Comparison of ENCODE assay signal across 13 cellular contexts in the genomic region with DNA sequence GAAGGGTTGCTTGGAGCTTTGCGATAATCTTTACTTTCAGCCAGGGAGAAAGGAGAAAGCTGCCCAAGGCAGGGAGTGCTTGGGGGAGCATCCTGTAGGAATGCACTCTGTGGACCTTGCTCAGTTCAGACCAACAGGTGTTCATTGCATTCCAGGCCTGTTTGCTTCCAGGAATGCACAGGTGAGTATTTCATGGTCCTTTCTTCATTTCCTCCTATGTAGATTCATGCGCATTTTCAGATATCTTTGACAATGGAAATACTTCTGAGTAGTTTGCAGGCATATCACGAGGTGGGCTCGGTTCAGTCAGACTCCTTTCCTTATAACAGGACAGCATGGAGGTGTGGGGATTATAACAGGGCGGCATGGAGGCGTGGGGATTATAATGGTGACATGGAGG.
DNase-seq lines count a peak whose midpoint lies in the region; TF ChIP-seq lines count a peak whose summit lies in the region.
"Had no signal": no experiment of that assay in that cellular context is flagged by ENCODE, and none has a peak within 500 bp of the region (broad histone marks: within the 10 kb centered on the region; RNA-seq: fewer than 3 reads in every experiment).

No MANE protein-coding gene starts in this region.

- no peak overlapping the region for H2BK12ac ChIP-seq in H9 (ENCODE audit: insufficient read length, low read depth, low read length)

- no peak overlapping the region for H3K4ac ChIP-seq in H9 (ENCODE audit: low read depth, low read length)

- H3K9me3 Mint-ChIP-seq in H9 (peaks cover 3 to 12% of the 10 kb centered on the region in 2 experiments; a peak in 4 of 5 replicates), endodermal cell (peaks cover 8% of the 10 kb centered on the region)
- H3K9me3 Mint-ChIP-seq in activated CD4-positive, alpha-beta T cell treated with anti-CD3 and anti-CD28 coated beads, Interleukin-2, amount 10 ng/mL, durations not matched to agents 24 days and 14 days, result no peaks in the 10 kb centered on the region
- H3K9me3 Mint-ChIP-seq: CD8-positive, alpha-beta memory T cell had no signal

- H3K79me2 ChIP-seq in H9 (ENCODE audit: insufficient read depth, low read length), result no peaks in the 10 kb centered on the region
- no peaks in the 10 kb centered on the region for H3K79me2 ChIP-seq in osteoblast (ENCODE audit: insufficient read depth, low read length)

- H3K27me3 ChIP-seq in H9 (ENCODE audit: insufficient read depth, low read length), result no peaks in the 10 kb centered on the region
- no peaks in the 10 kb centered on the region for H3K27me3 ChIP-seq in endodermal cell (ENCODE audit: control insufficient read depth, insufficient read depth, low read length, poor library complexity, severe bottlenecking)
- H3K27me3 ChIP-seq in iPS DF 6.9 (ENCODE audit: control insufficient read depth, insufficient read depth, low read length), result no peaks in the 10 kb centered on the region
- H3K27me3 ChIP-seq in osteoblast (ENCODE audit: insufficient read depth, low read length), result no peaks in the 10 kb centered on the region
- H3K27me3 ChIP-seq in A673 (replicated peaks; ENCODE audit: insufficient read depth, low read depth, low read length, poor library complexity), result no peaks in the 10 kb centered on the region
- H3K27me3 ChIP-seq: BLaER1 had no signal

- DNase-seq in H9 (peak; percentile 61), endodermal cell (no peak), iPS DF 6.9 (ENCODE audit: low read depth, low spot score) (peak; percentile 35), osteoblast (ENCODE audit: insufficient read length, low spot score, missing footprints) (no peak), A673 (ENCODE audit: low spot score) (no peak), A172 (ENCODE audit: low spot score) (no peak)
- no peak for DNase-seq in activated CD4-positive, alpha-beta T cell treated with anti-CD3 and anti-CD28 coated beads, Interleukin-2, amount 10 ng/mL, durations not matched to agents 24 days and 14 days
- DNase-seq: AML-193; CD8-positive, alpha-beta memory T cell; DMS53; GF-D8 had no signal

- CTCF ChIA-PET in A673 (lab: Charles Lee), result no interaction called here

- H3K4me3 Mint-ChIP-seq in H9 (no peak overlapping the region), endodermal cell (no peak overlapping the region)
- no peak overlapping the region for H3K4me3 Mint-ChIP-seq in activated CD4-positive, alpha-beta T cell treated with anti-CD3 and anti-CD28 coated beads, Interleukin-2, amount 10 ng/mL, durations not matched to agents 24 days and 14 days
- H3K4me3 Mint-ChIP-seq: CD8-positive, alpha-beta memory T cell had no signal

- intact Hi-C loops in activated CD4-positive, alpha-beta T cell treated with anti-CD3 and anti-CD28 coated beads, Interleukin-2, amount 10 ng/mL, durations not matched to agents 24 days and 14 days (cut with micrococcal nuclease), result no loop called here
- intact Hi-C loops in A673 (cut with micrococcal nuclease; ENCODE audit: unreplicated experiment), result no loop called here

- H3K9ac ChIP-seq in H9 (ENCODE audit: extremely low read depth, insufficient read length, low read length) (no peak overlapping the region), endodermal cell (ENCODE audit: extremely low read depth, low read length, poor library complexity, severe bottlenecking) (no peak overlapping the region)
- H3K9ac ChIP-seq: BLaER1, KMS-11 had no signal

- H4K8ac ChIP-seq in H9 (replicated peaks; ENCODE audit: insufficient read length, low read depth, low read length), result no peak overlapping the region

- no peaks in the 10 kb centered on the region for H3K79me1 ChIP-seq in H9 (ENCODE audit: insufficient read depth, low read depth, low read length, poor library complexity, severe bottlenecking)

- no peak overlapping the region for H2BK20ac ChIP-seq in H9 (ENCODE audit: low read depth, low read length, poor library complexity, severe bottlenecking)

- POLR2A ChIA-PET in A673 (lab: Charles Lee; ENCODE audit: low non-redundant PET), result no interaction called here

- no peak overlapping the region for H3K4me2 ChIP-seq in H9 (ENCODE audit: insufficient read depth, insufficient read length, low read length)
- no peak overlapping the region for H3K4me2 ChIP-seq in osteoblast (ENCODE audit: insufficient read depth, low read length)
- H3K4me2 ChIP-seq: BLaER1, KMS-11 had no signal

- no peaks in the 10 kb centered on the region for H3K23me2 ChIP-seq in H9 (ENCODE audit: insufficient read length, low read depth, low read length, poor library complexity, severe bottlenecking)

- H3K4me1 ChIP-seq in H9 (ENCODE audit: insufficient read depth, low read length) (peaks cover 15% of the 10 kb centered on the region), endodermal cell (ENCODE audit: control insufficient read depth, insufficient read depth, low read length) (no peaks in the 10 kb centered on the region), iPS DF 6.9 (ENCODE audit: control insufficient read depth, insufficient read depth, low read length) (peaks cover 5% of the 10 kb centered on the region; the same call in 1 of the 2 replicates), osteoblast (ENCODE audit: insufficient read depth, low read length) (no peaks in the 10 kb centered on the region), A673 (ENCODE audit: insufficient read depth, low read length, poor library complexity, severe bottlenecking) (no peaks in the 10 kb centered on the region)

- peaks cover 3 to 7% (median 7%) of the 10 kb centered on the region in 3 experiments; a peak in 4 of 7 replicates for H3K36me3 Mint-ChIP-seq in H9 (ENCODE audit: insufficient read depth in 1 of 3, low read depth in 3 of 3)
- H3K36me3 Mint-ChIP-seq in endodermal cell (ENCODE audit: low read depth), result no peaks in the 10 kb centered on the region
- no peaks in the 10 kb centered on the region for H3K36me3 Mint-ChIP-seq in activated CD4-positive, alpha-beta T cell treated with anti-CD3 and anti-CD28 coated beads, Interleukin-2, amount 10 ng/mL, durations not matched to agents 24 days and 14 days (ENCODE audit: low read depth)
- H3K36me3 Mint-ChIP-seq: CD8-positive, alpha-beta memory T cell had no signal

- no peak overlapping the region for H3K14ac ChIP-seq in H9 (ENCODE audit: insufficient read depth, low read length)

- H3K4me1 Mint-ChIP-seq in H9 (peaks cover 31 to 47% of the 10 kb centered on the region in 2 experiments), endodermal cell (peaks cover 15% of the 10 kb centered on the region)
- H3K4me1 Mint-ChIP-seq in activated CD4-positive, alpha-beta T cell treated with anti-CD3 and anti-CD28 coated beads, Interleukin-2, amount 10 ng/mL, durations not matched to agents 24 days and 14 days, result no peaks in the 10 kb centered on the region
- H3K4me1 Mint-ChIP-seq: CD8-positive, alpha-beta memory T cell had no signal

- WGBS in H9 (ENCODE audit: extremely low coverage, insufficient read length, low lambda C conversion rate), result no CpG with 5 or more reads among the region's 6 CpGs
- WGBS in endodermal cell (ENCODE audit: insufficient coverage in 1 of 2, insufficient read length in 1 of 2), 2 experiments, result 89 to 90% methylated on average over 2 to 6 of the region's 6 CpGs
- WGBS in iPS DF 6.9 (ENCODE audit: insufficient coverage, insufficient read length), result 100% methylated on average over 1 of the region's 6 CpGs

- H2AFZ ChIP-seq in H9 (ENCODE audit: low read length) (no peak overlapping the region), osteoblast (ENCODE audit: low read length) (no peak overlapping the region)

- BruUV-seq in A673 (replicated peaks; lab: Mats Ljungman, UMichigan), result no TSS peak

- no peak overlapping the region for H3T11ph ChIP-seq in H9 (ENCODE audit: low read length)

- peak overlapping the region; percentile 66 for H2BK5ac ChIP-seq in H9 (ENCODE audit: insufficient read length, low read length)

- peaks cover 4% of the 10 kb centered on the region for H3K27me3 Mint-ChIP-seq in H9 (ENCODE audit: low read depth)
- peaks cover 7% of the 10 kb centered on the region for H3K27me3 Mint-ChIP-seq in endodermal cell (ENCODE audit: insufficient read depth)
- no peaks in the 10 kb centered on the region for H3K27me3 Mint-ChIP-seq in activated CD4-positive, alpha-beta T cell treated with anti-CD3 and anti-CD28 coated beads, Interleukin-2, amount 10 ng/mL, durations not matched to agents 24 days and 14 days

- H3K4me3 ChIP-seq in endodermal cell (ENCODE audit: low read length) (no peak overlapping the region), iPS DF 6.9 (ENCODE audit: low read length) (no peak overlapping the region), osteoblast (ENCODE audit: insufficient read depth, low read length) (no peak overlapping the region), A673 (ENCODE audit: low read depth, low read length, poor library complexity, severe bottlenecking) (no peak overlapping the region)
- H3K4me3 ChIP-seq: BLaER1 had no signal

- no peak overlapping the region for H2AK5ac ChIP-seq in H9 (ENCODE audit: insufficient read length, low read length)

- no peak overlapping the region for H3K23ac ChIP-seq in H9 (ENCODE audit: insufficient read length, low read depth, low read length)

- H2BK120ac ChIP-seq in H9 (ENCODE audit: low read depth, low read length, poor library complexity, severe bottlenecking), result no peak overlapping the region

- no peaks in the 10 kb centered on the region for H3K36me3 ChIP-seq in endodermal cell (ENCODE audit: control insufficient read depth, insufficient read depth, low read length)
- no peaks in the 10 kb centered on the region for H3K36me3 ChIP-seq in iPS DF 6.9 (ENCODE audit: control insufficient read depth, insufficient read depth, low read length)
- H3K36me3 ChIP-seq in osteoblast (ENCODE audit: insufficient read depth, low read length), result no peaks in the 10 kb centered on the region
- H3K36me3 ChIP-seq in A673 (ENCODE audit: insufficient read depth, low read length, poor library complexity, severe bottlenecking), result no peaks in the 10 kb centered on the region
- H3K36me3 ChIP-seq: BLaER1 had no signal

- H3K9me3 ChIP-seq in H9 (ENCODE audit: control insufficient read depth, low read depth, low read length) (no peaks in the 10 kb centered on the region), endodermal cell (ENCODE audit: control insufficient read depth, low read length) (no peaks in the 10 kb centered on the region), iPS DF 6.9 (ENCODE audit: control insufficient read depth, insufficient read depth, low read length) (no peaks in the 10 kb centered on the region), osteoblast (ENCODE audit: low read depth, low read length) (peaks cover 4% of the 10 kb centered on the region), A673 (ENCODE audit: low read depth, low read length, poor library complexity, severe bottlenecking) (no peaks in the 10 kb centered on the region)

- H3K27ac ChIP-seq in H9 (ENCODE audit: insufficient read length, low read depth, low read length), result peak overlapping the region; percentile 90
- no peak overlapping the region for H3K27ac ChIP-seq in endodermal cell (ENCODE audit: low read depth, low read length)
- H3K27ac ChIP-seq in iPS DF 6.9 (ENCODE audit: low read length), result no peak overlapping the region
- no peak overlapping the region for H3K27ac ChIP-seq in osteoblast (ENCODE audit: low read depth, low read length)
- no peak overlapping the region for H3K27ac ChIP-seq in A673 (ENCODE audit: low read depth, low read length, poor library complexity, severe bottlenecking)
- H3K27ac ChIP-seq: BLaER1, KMS-11 had no signal

- H3K27ac Mint-ChIP-seq in H9, result peak overlapping the region in 1 of 3 experiments; percentile 58; a peak in 5 of 7 replicates
- H3K27ac Mint-ChIP-seq in endodermal cell, result peak overlapping the region; percentile 7
- no peak overlapping the region for H3K27ac Mint-ChIP-seq in activated CD4-positive, alpha-beta T cell treated with anti-CD3 and anti-CD28 coated beads, Interleukin-2, amount 10 ng/mL, durations not matched to agents 24 days and 14 days

- no peak overlapping the region for H4K5ac ChIP-seq in H9 (ENCODE audit: insufficient read length, low read depth, low read length)

- peak overlapping the region; percentile 45 for H3K18ac ChIP-seq in H9 (ENCODE audit: insufficient read length, low read depth, low read length)

- TF ChIP-seq CTCF in H9 (conservative IDR thresholded peaks at IDR 0.05), result no peak
- no peak for TF ChIP-seq CTCF in endodermal cell (conservative IDR thresholded peaks at IDR 0.05)
- TF ChIP-seq CTCF in osteoblast (IDR thresholded peaks at IDR 0.05; ENCODE audit: extremely low read depth, low read depth, low read length), result no peak
- no peak for TF ChIP-seq CTCF in A673 (conservative IDR thresholded peaks at IDR 0.05; ENCODE audit: low read depth, low read length)

- H4K20me1 ChIP-seq in H9 (ENCODE audit: control insufficient read depth, insufficient read depth, insufficient read length) (no peaks in the 10 kb centered on the region), osteoblast (ENCODE audit: insufficient read depth, low read length) (no peaks in the 10 kb centered on the region)
- H4K20me1 ChIP-seq: BLaER1 had no signal

- peak overlapping the region; percentile 74 for H4K91ac ChIP-seq in H9 (ENCODE audit: insufficient read length, low read depth, low read length)

- no peak overlapping the region for H3K56ac ChIP-seq in H9 (ENCODE audit: insufficient read length, low read depth, low read length)

- no peak overlapping the region for H2BK15ac ChIP-seq in H9 (ENCODE audit: low read depth, low read length)

Comparison
In these comparisons a context has a peak if more than half of its experiments do, and no peak if none do; other contexts are left out.
1. DNase-seq: peak in H9 (single experiment) and iPS DF 6.9 (single experiment); none in endodermal cell (single experiment), activated CD4-positive, alpha-beta T cell treated with anti-CD3 and anti-CD28 coated beads, Interleukin-2, amount 10 ng/mL, durations not matched to agents 24 days and 14 days (single experiment), osteoblast (single experiment), A673 (single experiment) and A172 (single experiment).